In genomic region chr10:17228081-17229015, GRCh38 we compare ENCODE assay signal across 8 cellular contexts. TPM values are rescaled to one million over a fixed set of nuclear protein-coding genes. Genes with fewer than 3 reads are reported as not detected.
A peak's percentile ranks its signal among the peaks of the same experiment; 100 is the strongest.
DNase-seq lines count a peak whose midpoint lies in the region; ATAC-seq and TF ChIP-seq lines count a peak whose summit lies in the region.

Gene VIM, plus strand, starts transcription at chr10:17228241. Its CDS starts 1,182 bp downstream, at chr10:17229423.

- H3K9me3 Mint-ChIP-seq in activated naive CD4-positive, alpha-beta T cell treated with anti-CD3 and anti-CD28 coated beads, Interleukin-2, amount 50 U/mL, for 24 hours, result no peaks in the 10 kb centered on the region

- H3K27ac Mint-ChIP-seq in activated naive CD4-positive, alpha-beta T cell treated with anti-CD3 and anti-CD28 coated beads, Interleukin-2, amount 50 U/mL, for 24 hours, result peak within 1 kb of the TSS; percentile 94

- no peaks in the 10 kb centered on the region for H3K27me3 ChIP-seq in AG04450 (ENCODE audit: control insufficient read depth, insufficient read depth, low read length)
- H3K27me3 ChIP-seq in SK-N-SH (ENCODE audit: insufficient read depth), result no peaks in the 10 kb centered on the region
- H3K27me3 ChIP-seq in ovary, result no peaks in the 10 kb centered on the region
- no peaks in the 10 kb centered on the region for H3K27me3 ChIP-seq in thymus (ENCODE audit: control insufficient read depth, insufficient read depth)

- no peaks in the 10 kb centered on the region for H3K27me3 Mint-ChIP-seq in activated naive CD4-positive, alpha-beta T cell treated with anti-CD3 and anti-CD28 coated beads, Interleukin-2, amount 50 U/mL, for 24 hours

- H3K4me2 ChIP-seq in SK-N-SH, result peak within 1 kb of the TSS; percentile 88

- 0 out of 2 replicates have a peak, but pooled peaks have one; percentile 2 for TF ChIP-seq RAD21 in SK-N-SH (IDR thresholded peaks at IDR 0.05; ENCODE audit: low read length)

- peaks cover 42% of the 10 kb centered on the region for H4K20me1 ChIP-seq in SK-N-SH (ENCODE audit: insufficient read depth)

- peaks cover 54% of the 10 kb centered on the region for H3F3A ChIP-seq in SK-N-SH (replicated peaks; ENCODE audit: insufficient read depth)

- ATAC-seq in GM18909 (IDR thresholded peaks at IDR 0.05; ENCODE audit: poor library complexity, unreplicated experiment) (peak; percentile 47), HG03280 (IDR thresholded peaks at IDR 0.05; ENCODE audit: unreplicated experiment) (peak; percentile 34)

- H3K9ac ChIP-seq in SK-N-SH, result peak within 1 kb of the TSS; percentile 100

- WGBS in SK-N-SH (ENCODE audit: low lambda C conversion rate), result under 1% methylated on average over 67 of the region's 78 CpGs
- WGBS in ovary, 3 donors, result 0 to 1% (median 0%) methylated on average over 72 to 78 of the region's 78 CpGs
- WGBS in thymus, result under 1% methylated on average over 78 of the region's 78 CpGs

- peak; percentile 84 for DNase-seq in AG04450 (ENCODE audit: low read depth, low spot score)
- peak; percentile 66 for DNase-seq in SK-N-SH
- DNase-seq in glomerular visceral epithelial cell (ENCODE audit: extremely low spot score), result peak; percentile 99
- peak; percentile 90 to 96 (median 94) for DNase-seq in ovary

- peaks cover 0 to 8% of the 10 kb centered on the region in 2 experiments; a peak in 2 of 4 replicates for H3K4me1 ChIP-seq in SK-N-SH (ENCODE audit: control insufficient read depth in 1 of 2, insufficient read depth in 2 of 2, low read depth in 1 of 2, low read length in 1 of 2)
- H3K4me1 ChIP-seq in ovary (ENCODE audit: insufficient read depth), result peaks cover 8% of the 10 kb centered on the region
- peaks cover 7% of the 10 kb centered on the region for H3K4me1 ChIP-seq in thymus (ENCODE audit: control insufficient read depth, insufficient read depth, low read length)

- peak within 1 kb of the TSS; percentile 98 for H3K27ac ChIP-seq in AG04450 (ENCODE audit: low read depth, low read length)
- peak within 1 kb of the TSS; percentile 94 to 100 for H3K27ac ChIP-seq in SK-N-SH (ENCODE audit: low read depth in 2 of 2, low read length in 1 of 2)
- H3K27ac ChIP-seq in ovary, result peak within 1 kb of the TSS; percentile 96 to 99
- peak within 1 kb of the TSS; percentile 99 for H3K27ac ChIP-seq in thymus (ENCODE audit: low read depth)

- TF ChIP-seq POLR2A in ovary (IDR thresholded peaks at IDR 0.05), result peak; percentile 48

- H3K4me1 Mint-ChIP-seq in activated naive CD4-positive, alpha-beta T cell treated with anti-CD3 and anti-CD28 coated beads, Interleukin-2, amount 50 U/mL, for 24 hours, result peaks cover 51% of the 10 kb centered on the region

- peaks cover 6% of the 10 kb centered on the region for H3K36me3 Mint-ChIP-seq in activated naive CD4-positive, alpha-beta T cell treated with anti-CD3 and anti-CD28 coated beads, Interleukin-2, amount 50 U/mL, for 24 hours

- H3K9me3 ChIP-seq in AG04450 (ENCODE audit: control insufficient read depth, insufficient read depth, low read length) (peaks cover 3% of the 10 kb centered on the region; the same call in 1 of the 2 replicates), SK-N-SH (no peaks in the 10 kb centered on the region), ovary (no peaks in the 10 kb centered on the region), thymus (ENCODE audit: control insufficient read depth) (no peaks in the 10 kb centered on the region)

- POLR2A ChIA-PET in AG04450 (lab: Yijun Ruan, JAX) (interaction anchor here (0.6 to 3.5 kb wide), 17 partner anchors 9 to 380 kb away, joined by 3 to 54 read pairs (median 6); partner anchors contain the start of gene TRDMT1), SK-N-SH (lab: Yijun Ruan, JAX) (interaction anchor here (2.5 kb wide), 1 partner anchor 27 kb away, joined by 13 read pairs; the partner anchor contains the start of gene TRDMT1)

- TF ChIP-seq CTCF in AG04450 (IDR thresholded peaks at IDR 0.05; ENCODE audit: low read depth, low read length) (peak; percentile 26), SK-N-SH (IDR thresholded peaks at IDR 0.05) (no peak; the same call in 1 of the 2 replicates), ovary (IDR thresholded peaks at IDR 0.05) (no peak)

- H3K4me3 ChIP-seq in AG04450 (ENCODE audit: low read depth, low read length) (peak within 1 kb of the TSS; percentile 94), SK-N-SH (ENCODE audit: low read depth in 2 of 2, low read length in 1 of 2) (peak within 1 kb of the TSS; percentile 85 to 98), ovary (peak within 1 kb of the TSS; percentile 64), thymus (ENCODE audit: low read length) (peak within 1 kb of the TSS; percentile 71)

- H3K79me2 ChIP-seq in SK-N-SH (ENCODE audit: insufficient read depth), result peaks cover 70% of the 10 kb centered on the region

- no peak within 1 kb of the TSS for H2AFZ ChIP-seq in SK-N-SH (ENCODE audit: low read depth)

- H3K9me2 ChIP-seq in SK-N-SH, result no peaks in the 10 kb centered on the region

- TF ChIP-seq EP300 in SK-N-SH (IDR thresholded peaks at IDR 0.05; ENCODE audit: borderline replicate concordance in 1 of 2, low read depth in 1 of 2, low read length in 1 of 2) (peak in 1 of 2 experiments; percentile 85; a peak in 1 of 4 replicates), ovary (IDR thresholded peaks at IDR 0.05) (peak; percentile 40)

- H3K4me3 Mint-ChIP-seq in activated naive CD4-positive, alpha-beta T cell treated with anti-CD3 and anti-CD28 coated beads, Interleukin-2, amount 50 U/mL, for 24 hours, result peak within 1 kb of the TSS; percentile 94

- CTCF ChIA-PET in AG04450 (lab: Charles Lee), result interaction anchor here (0.5 to 3.2 kb wide), 7 partner anchors 12 to 376 kb away, joined by 3 to 9 read pairs (median 4); no protein-coding TSS in a partner anchor
- CTCF ChIA-PET in SK-N-SH (lab: Yijun Ruan, JAX), result interaction anchor here (1.0 to 3.7 kb wide), 7 partner anchors 15 to 382 kb away, joined by 3 to 30 read pairs (median 4); partner anchors contain the start of gene TRDMT1

- intact Hi-C loops in ovary (cut with DNase I), result loop anchor here in 3 of 4 donors (2.0 to 10.0 kb wide), 4 partner anchors 28 to 231 kb away; partner anchors contain the start of gene TRDMT1 (in 2 of the 3)

- H3K36me3 ChIP-seq in SK-N-SH (replicated peaks in 1 of 2; ENCODE audit: control insufficient read depth in 1 of 2, insufficient read depth in 2 of 2, low read length in 1 of 2) (peaks cover 22 to 40% of the 10 kb centered on the region in 2 experiments), ovary (no peaks in the 10 kb centered on the region), thymus (ENCODE audit: control insufficient read depth, insufficient read depth) (peaks cover 1% of the 10 kb centered on the region)

TF ChIP-seq in SK-N-SH, 30 proteins besides CTCF, POLR2A, EP300 and RAD21 (continues in another document):
- peak; percentile 94 for TF ChIP-seq FOXM1 (IDR thresholded peaks at IDR 0.05; ENCODE audit: low read depth)
- TF ChIP-seq RXRA (IDR thresholded peaks at IDR 0.05; ENCODE audit: borderline replicate concordance, low read depth), result peak; percentile 68
- no peak for TF ChIP-seq USF2 (IDR thresholded peaks at IDR 0.05; ENCODE audit: borderline replicate concordance, low read depth, low read length)
- TF ChIP-seq MXI1 (IDR thresholded peaks at IDR 0.05; ENCODE audit: low read depth, low read length), result peak; percentile 2; the same call in 1 of the 2 replicates
- TF ChIP-seq NRF1 (IDR thresholded peaks at IDR 0.05; ENCODE audit: low read depth, low read length), result no peak
- TF ChIP-seq MEF2A (IDR thresholded peaks at IDR 0.05; ENCODE audit: borderline replicate concordance, low read depth), result no peak
- TF ChIP-seq RCOR1 (IDR thresholded peaks at IDR 0.05; ENCODE audit: low read length), result no peak
- TF ChIP-seq GATA2 (CRISPR knock-in tag; IDR thresholded peaks at IDR 0.05), result no peak
- TF ChIP-seq TAF1 (IDR thresholded peaks at IDR 0.05; ENCODE audit: borderline replicate concordance, low read depth, low read length), result peak; percentile 53; the same call in 1 of the 2 replicates
- TF ChIP-seq FOXJ3 (CRISPR knock-in tag; IDR thresholded peaks at IDR 0.05), result no peak
- 0 out of 2 replicates have a peak, but pooled peaks have one; percentile 11 for TF ChIP-seq YY1 (IDR thresholded peaks at IDR 0.05; ENCODE audit: low read depth)
- peak; percentile 90 for TF ChIP-seq POLR2AphosphoS5 (IDR thresholded peaks at IDR 0.05; ENCODE audit: low read depth, low read length)
- peak; percentile 48; the same call in 1 of the 2 replicates for TF ChIP-seq ZBTB33 (IDR thresholded peaks at IDR 0.05; ENCODE audit: borderline replicate concordance, low read depth)

RNA-seq across cellular contexts. Expression of gene VIM, which starts in this region (rescaled TPM):
- 4,126 and 4,378 TPM in 2 replicates for polyA plus RNA-seq in AG04450 (2011; rRNA removed)
- 4,154 and 5,002 TPM in 2 replicates for polyA minus RNA-seq in AG04450 (2011; rRNA and poly(A)+ RNA removed)
- polyA plus RNA-seq in SK-N-SH (2012; rRNA removed), result 4,747 and 5,016 TPM in 2 replicates
- 4,035 and 4,614 TPM in 2 replicates for polyA plus RNA-seq in SK-N-SH (2012; cell fraction: cytosol; rRNA removed)
- 5,845 and 10,924 TPM in 2 replicates for polyA plus RNA-seq in SK-N-SH (2012; cell fraction: nucleus; rRNA removed)
- 1,000 to 10,000 TPM; 2,370 to 5,934 (median 4,198) TPM for total RNA-seq in ovary
- 1,000 to 10,000 TPM; 5,561 to 6,135 TPM for polyA plus RNA-seq in ovary
- 781 TPM for polyA plus RNA-seq in thymus

Comparison
In these comparisons a context has a peak if more than half of its experiments do, and no peak if none do; other contexts are left out.
1. Peak in every context shown above with its lines: DNase-seq, ATAC-seq, H3K4me3 ChIP-seq and H3K27ac ChIP-seq.